Comparison of ENCODE assay signal across 10 cellular contexts in genomic region chr9:38432922-38433510, GRCh38. TPM values are rescaled to one million over a fixed set of nuclear protein-coding genes. Genes with fewer than 3 reads are reported as not detected.
DNase-seq lines count a peak whose midpoint lies in the region; ATAC-seq and TF ChIP-seq lines count a peak whose summit lies in the region.
"Had no signal": no experiment of that assay in that cellular context is flagged by ENCODE, and none has a peak within 500 bp of the region (broad histone marks: within the 10 kb centered on the region; RNA-seq: fewer than 3 reads in every experiment).

No MANE protein-coding gene starts in this region.

- H3K27me3 ChIP-seq in smooth muscle cell (ENCODE audit: low read depth) = peaks cover 12% of the 10 kb centered on the region

- no peaks in the 10 kb centered on the region for H4K20me1 ChIP-seq in smooth muscle cell (ENCODE audit: low read depth)

- no peaks in the 10 kb centered on the region for H3K4me1 ChIP-seq in smooth muscle cell (ENCODE audit: low read depth)

- no peak overlapping the region for H3K4me2 ChIP-seq in smooth muscle cell

- no peaks in the 10 kb centered on the region for H3K79me2 ChIP-seq in smooth muscle cell (ENCODE audit: low read depth)

- no peak overlapping the region for H3K4me3 ChIP-seq in fibroblast of villous mesenchyme (ENCODE audit: low read depth, low read length)
- no peak overlapping the region for H3K4me3 ChIP-seq in smooth muscle cell

- peak; percentile 56 for TF ChIP-seq CTCF in fibroblast of villous mesenchyme (IDR thresholded peaks at IDR 0.05; ENCODE audit: insufficient read depth, low read depth, low read length)
- TF ChIP-seq CTCF in smooth muscle cell (IDR thresholded peaks at IDR 0.05; ENCODE audit: borderline replicate concordance, insufficient read depth, poor library complexity, severe bottlenecking) = peak; percentile 67

- ATAC-seq in HG03175 (IDR thresholded peaks at IDR 0.05; ENCODE audit: unreplicated experiment) (peak; percentile 43), sciatic nerve (no peak)

- intact Hi-C loops in sciatic nerve (cut with DNase I) = loop anchor here (10.0 kb wide), 1 partner anchor 518 kb away; no protein-coding TSS in a partner anchor

- H3K36me3 ChIP-seq in smooth muscle cell (ENCODE audit: low read depth) = no peaks in the 10 kb centered on the region
- H3K36me3 ChIP-seq: neutrophil had no signal

- H2AFZ ChIP-seq in smooth muscle cell (ENCODE audit: low read depth) = no peak overlapping the region

- H3K9me3 ChIP-seq in smooth muscle cell (replicated peaks; ENCODE audit: low read depth) = no peaks in the 10 kb centered on the region
- H3K9me3 ChIP-seq: neutrophil had no signal

- H3K9ac ChIP-seq in smooth muscle cell (ENCODE audit: low read depth) = no peak overlapping the region

- no peaks in the 10 kb centered on the region for H3F3A ChIP-seq in smooth muscle cell (ENCODE audit: low read depth)

- H3K27ac ChIP-seq in smooth muscle cell (ENCODE audit: low read depth) = no peak overlapping the region
- H3K27ac ChIP-seq: neutrophil had no signal

- 40% methylated on average over 3 of the region's 3 CpGs for WGBS in smooth muscle cell (ENCODE audit: low lambda C conversion rate)

- peak; percentile 11 for DNase-seq in DMS114 treated with DMSO at 0.1 percent for 48 hours (lab: John Stamatoyannopoulos, UW; ENCODE audit: unreplicated experiment)
- peak; percentile 55 for DNase-seq in RPMI8226
- DNase-seq in fibroblast of villous mesenchyme (ENCODE audit: low read depth) = peak; percentile 44
- no peak for DNase-seq in smooth muscle cell (lab: John Stamatoyannopoulos, UW; ENCODE audit: unreplicated experiment)
- DNase-seq in activated naive CD4-positive, alpha-beta T cell (lab: John Stamatoyannopoulos, UW) = no peak
- DNase-seq in sciatic nerve (ENCODE audit: low spot score) = no peak
- DNase-seq in putamen (ENCODE audit: low spot score) = no peak

RNA-seq across cellular contexts. Expression of gene IGFBPL1, which starts 8.8 kb away (rescaled TPM):
- total RNA-seq in fibroblast of villous mesenchyme (0.32 TPM in 1 of 2 replicates, not detected in the other), smooth muscle cell (7.9 and 9.4 TPM in 2 replicates), sciatic nerve (not detected)
- 2.1 and 2.9 TPM in 2 replicates for polyA plus RNA-seq in smooth muscle cell
- total RNA-seq: T-helper 1 cell treated with Interleukin-12 subunit alpha and Interleukin-12 subunit beta and Interleukin-4 antibody, amounts not matched to agents 30 ng/mL and 1 ng/mL, for 36 hours had no signal

RNA-seq across cellular contexts. Expression of gene ALDH1B1, which starts 40.5 kb away (rescaled TPM):
- 66.0 and 74.3 TPM in 2 replicates for total RNA-seq in fibroblast of villous mesenchyme
- total RNA-seq in smooth muscle cell = 24.6 and 25.3 TPM in 2 replicates
- 29.0 and 31.9 TPM in 2 replicates for polyA plus RNA-seq in smooth muscle cell
- 9.3 TPM for total RNA-seq in sciatic nerve

Comparison
In these comparisons a context has a peak if more than half of its experiments do, and no peak if none do; other contexts are left out.
1. DNase-seq: peak in DMS114 treated with DMSO at 0.1 percent for 48 hours (single experiment), RPMI8226 (single experiment) and fibroblast of villous mesenchyme (single experiment); none in smooth muscle cell (single experiment), activated naive CD4-positive, alpha-beta T cell (0 of 4), sciatic nerve (single experiment) and putamen (single experiment).